24 cellular contexts compared by ENCODE assay signal in the genomic region with DNA sequence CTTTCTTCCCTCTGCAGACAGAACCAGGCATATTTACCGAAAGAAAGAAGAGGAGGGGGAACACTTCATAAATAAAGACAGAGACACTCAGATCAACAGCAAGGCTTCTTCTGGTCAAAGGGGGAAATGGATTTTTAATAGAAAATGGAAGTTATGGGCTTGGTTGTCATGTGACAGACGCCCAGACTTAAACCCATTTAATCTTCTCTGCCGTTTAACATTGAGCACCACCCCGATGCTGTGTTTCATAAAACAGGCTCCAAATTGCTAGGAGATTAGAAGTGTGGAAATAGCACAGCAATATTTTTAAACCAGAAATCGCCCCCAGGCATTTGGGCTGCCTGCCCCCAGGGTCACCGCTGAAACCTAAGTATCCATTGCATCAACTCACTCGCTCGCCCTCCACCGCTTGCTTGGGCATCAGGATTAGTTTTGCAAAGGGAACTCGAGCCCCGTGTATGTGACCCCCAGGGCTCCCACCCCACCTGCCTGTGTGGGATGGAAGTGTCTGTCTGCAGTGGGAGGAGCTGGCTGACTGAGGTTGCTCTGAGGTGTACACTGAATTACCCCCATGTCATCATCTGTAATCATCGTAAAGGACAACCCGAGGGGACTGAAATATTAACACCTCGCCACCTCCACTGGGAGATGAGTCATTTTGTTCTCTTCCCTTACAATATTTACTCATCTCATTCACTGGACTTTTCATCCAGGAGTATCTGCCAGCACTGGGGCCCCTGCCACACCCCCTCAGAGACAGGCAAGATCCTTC. TPM values are rescaled to one million over a fixed set of nuclear protein-coding genes. Genes with fewer than 3 reads are reported as not detected.
DNase-seq lines count a peak whose midpoint lies in the region; ATAC-seq and TF ChIP-seq lines count a peak whose summit lies in the region.
"Had no signal": no experiment of that assay in that cellular context is flagged by ENCODE, and none has a peak within 500 bp of the region (broad histone marks: within the 10 kb centered on the region; RNA-seq: fewer than 3 reads in every experiment).

No MANE protein-coding gene starts in this region.

- H3K9me3 ChIP-seq in RWPE2 (ENCODE audit: severe bottlenecking) (no peaks in the 10 kb centered on the region), suprapubic skin (no peaks in the 10 kb centered on the region)
- H3K9me3 ChIP-seq: BE2C, Caco-2, pancreas, sigmoid colon, transverse colon had no signal

- intact Hi-C loops in left colon (cut with DNase I, micrococcal nuclease), result no loop called here

- ATAC-seq in RWPE2 (ENCODE audit: low read depth) (peak; percentile 60; the same call in 2 of the 3 replicates), left colon (peak; percentile 44)
- ATAC-seq: activated CD4-positive, alpha-beta T cell treated with anti-CD3 and anti-CD28 coated beads for 36 hours had no signal

- no peaks in the 10 kb centered on the region for H3K4me1 ChIP-seq in RWPE2 (ENCODE audit: insufficient read depth, poor library complexity, severe bottlenecking)
- no peaks in the 10 kb centered on the region for H3K4me1 ChIP-seq in suprapubic skin
- H3K4me1 ChIP-seq: pancreas, sigmoid colon, transverse colon had no signal

- no peak for TF ChIP-seq EP300 in suprapubic skin (IDR thresholded peaks at IDR 0.05)

- TF ChIP-seq POLR2A in suprapubic skin (IDR thresholded peaks at IDR 0.05), result no peak

- no peak overlapping the region for H3K27ac ChIP-seq in RWPE2 (ENCODE audit: poor library complexity, severe bottlenecking)
- no peak overlapping the region for H3K27ac ChIP-seq in suprapubic skin
- H3K27ac ChIP-seq: 22Rv1, brain microvascular endothelial cell, GM23248, pancreas, sigmoid colon, transverse colon had no signal

- DNase-seq in NCI-H1417 (lab: John Stamatoyannopoulos, UW) (peak in 2 of 3 experiments; percentile 49 to 79), NCI-H1417 treated with DMSO at 0.1 percent for 48 hours (lab: John Stamatoyannopoulos, UW) (no peak), MV-4-11 (lab: John Stamatoyannopoulos, UW) (peak; percentile 62), RWPE2 (ENCODE audit: low spot score) (no peak), left colon (no peak), suprapubic skin (ENCODE audit: low spot score in 2 of 2) (no peak), NCI-H1694 (lab: John Stamatoyannopoulos, UW) (no peak), SW 1271 (lab: John Stamatoyannopoulos, UW) (no peak)
- DNase-seq: activated CD4-positive, alpha-beta T cell treated with anti-CD3 and anti-CD28 coated beads for 36 hours; activated naive CD8-positive, alpha-beta T cell treated with anti-CD3 and anti-CD28 coated beads, Interleukin-2, amount 10 ng/mL, durations not matched to agents 7 days and 5 days; BE2C; brain microvascular endothelial cell; cortex of kidney; GM23248; naive B cell; NCI-H774; pancreas; sigmoid colon; transverse colon had no signal

- no peak overlapping the region for H3K4me3 ChIP-seq in RWPE2 (ENCODE audit: severe bottlenecking)
- H3K4me3 ChIP-seq in suprapubic skin, result no peak overlapping the region
- H3K4me3 ChIP-seq: GM23248, pancreas, sigmoid colon, transverse colon had no signal

- H3K36me3 ChIP-seq in RWPE2 (ENCODE audit: low read depth), result no peaks in the 10 kb centered on the region
- H3K36me3 ChIP-seq in suprapubic skin, result no peaks in the 10 kb centered on the region
- H3K36me3 ChIP-seq: BE2C, brain microvascular endothelial cell, pancreas, sigmoid colon, transverse colon had no signal

- H3K27me3 ChIP-seq in RWPE2 (ENCODE audit: insufficient read depth, poor library complexity, severe bottlenecking) (peaks cover 20% of the 10 kb centered on the region), suprapubic skin (peaks cover 42% of the 10 kb centered on the region)
- H3K27me3 ChIP-seq: BE2C, pancreas, sigmoid colon, transverse colon had no signal

- WGBS in suprapubic skin, result 39% methylated on average over 14 of the region's 14 CpGs

- no peak for TF ChIP-seq CTCF in RWPE2 (IDR thresholded peaks at IDR 0.05; ENCODE audit: poor library complexity, severe bottlenecking)
- no peak for TF ChIP-seq CTCF in suprapubic skin (IDR thresholded peaks at IDR 0.05)

RNA-seq across cellular contexts. Expression of a gene that starts 10.7 kb away (rescaled TPM):
- total RNA-seq in left colon, result 1 to 10 TPM; 3.6 to 8.6 TPM
- total RNA-seq in suprapubic skin, result under 1 TPM in 3 of 4 donors, not detected in 1; 0.11 to 0.24 (median 0.21) TPM
- total RNA-seq: activated T-helper 1 cell treated with anti-CD3 and anti-CD28 coated beads, Interleukin-12 subunit alpha, Interleukin-12 subunit beta, Interleukin-2, Interleukin-4 antibody, amounts not matched to agents 30 ng/mL and 10 ng/mL and 1 ng/mL, durations not matched to agents 14 hours and 24 hours and 36 hours; Caco-2; G401; GM23248; HT1080 had no signal

RNA-seq across cellular contexts. Expression of a gene that starts 38.3 kb away (rescaled TPM):
- 1 to 10 TPM in 1 of 2 donors, under 1 TPM in 1; 0.61 to 1.0 TPM for total RNA-seq in left colon
- total RNA-seq in suprapubic skin, result not detected
- total RNA-seq: G401, GM23248, HT1080 had no signal

Comparison
In these comparisons a context has a peak if more than half of its experiments do, and no peak if none do; other contexts are left out.
1. DNase-seq: peak in NCI-H1417 (2 of 3) and MV-4-11 (single experiment); none in NCI-H1417 treated with DMSO at 0.1 percent for 48 hours (single experiment), RWPE2 (single experiment), left colon (0 of 2), suprapubic skin (0 of 2), NCI-H1694 (single experiment) and SW 1271 (0 of 2).